14 cellular contexts compared by ENCODE assay signal in the genomic region with DNA sequence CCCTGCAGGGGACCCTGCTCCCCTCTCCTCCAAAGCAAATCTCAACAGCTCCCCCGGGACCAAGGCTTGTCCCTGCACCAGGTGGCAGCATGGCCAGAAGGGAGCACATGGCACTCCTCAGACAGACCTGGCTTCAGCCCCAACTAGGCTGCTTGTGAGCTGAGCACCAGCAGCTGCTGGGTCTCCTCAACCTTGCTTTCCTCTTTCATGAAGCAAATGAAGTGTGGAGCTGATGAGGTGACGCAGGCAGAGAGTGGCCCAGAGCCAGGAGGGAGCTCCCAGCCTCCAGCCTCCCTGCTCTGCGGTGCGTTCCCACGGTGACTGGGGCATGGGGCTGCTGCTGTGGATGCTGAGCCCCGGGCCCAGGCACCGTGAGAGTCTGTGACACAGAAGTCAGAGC. TPM values are rescaled to one million over a fixed set of nuclear protein-coding genes. Genes with fewer than 3 reads are reported as not detected.
DNase-seq lines count a peak whose midpoint lies in the region; ATAC-seq and TF ChIP-seq lines count a peak whose summit lies in the region.
"Had no signal": no experiment of that assay in that cellular context is flagged by ENCODE, and none has a peak within 500 bp of the region (broad histone marks: within the 10 kb centered on the region; RNA-seq: fewer than 3 reads in every experiment).

No MANE protein-coding gene starts in this region.

- H3K27me3 Mint-ChIP-seq in activated CD8-positive, alpha-beta T cell treated with anti-CD3 and anti-CD28 coated beads, Interleukin-2, amount 10 ng/mL, durations not matched to agents 7 days and 5 days (ENCODE audit: low read depth) = no peaks in the 10 kb centered on the region
- no peaks in the 10 kb centered on the region for H3K27me3 Mint-ChIP-seq in Calu3 (ENCODE audit: unreplicated experiment)
- H3K27me3 Mint-ChIP-seq: activated CD4-positive, alpha-beta T cell treated with anti-CD3 and anti-CD28 coated beads, Interleukin-2, amount 10 ng/mL, durations not matched to agents 7 days and 5 days had no signal

- CTCF ChIA-PET in activated CD8-positive, alpha-beta T cell treated with anti-CD3 and anti-CD28 coated beads, Interleukin-2, amount 10 ng/mL, durations not matched to agents 7 days and 5 days (lab: Charles Lee) = interaction anchor here (1.2 kb wide), 1 partner anchor 42 kb away, joined by 3 read pairs; no protein-coding TSS in a partner anchor
- CTCF ChIA-PET in Calu3 (lab: Charles Lee) = no interaction called here

- intact Hi-C loops in Calu3 (cut with micrococcal nuclease; ENCODE audit: unreplicated experiment) = no loop called here

- H3K4me1 Mint-ChIP-seq in activated CD8-positive, alpha-beta T cell treated with anti-CD3 and anti-CD28 coated beads, Interleukin-2, amount 10 ng/mL, durations not matched to agents 7 days and 5 days (ENCODE audit: low read depth) = no peaks in the 10 kb centered on the region
- H3K4me1 Mint-ChIP-seq in Calu3 (ENCODE audit: low read depth, unreplicated experiment) = no peaks in the 10 kb centered on the region
- H3K4me1 Mint-ChIP-seq: activated CD4-positive, alpha-beta T cell treated with anti-CD3 and anti-CD28 coated beads, Interleukin-2, amount 10 ng/mL, durations not matched to agents 7 days and 5 days had no signal

- H3K27ac Mint-ChIP-seq in activated CD8-positive, alpha-beta T cell treated with anti-CD3 and anti-CD28 coated beads, Interleukin-2, amount 10 ng/mL, durations not matched to agents 7 days and 5 days = no peak overlapping the region
- H3K27ac Mint-ChIP-seq in Calu3 (ENCODE audit: unreplicated experiment) = no peak overlapping the region
- H3K27ac Mint-ChIP-seq: activated CD4-positive, alpha-beta T cell treated with anti-CD3 and anti-CD28 coated beads, Interleukin-2, amount 10 ng/mL, durations not matched to agents 7 days and 5 days; activated T-cell treated with anti-CD3 and anti-CD28 coated beads, Interleukin-2, amount 50 U/mL, for 72 hours; memory B cell had no signal

- no TSS peak for BruUV-seq in Calu3 (replicated peaks; lab: Mats Ljungman, UMichigan)

- H3K36me3 Mint-ChIP-seq in activated CD8-positive, alpha-beta T cell treated with anti-CD3 and anti-CD28 coated beads, Interleukin-2, amount 10 ng/mL, durations not matched to agents 7 days and 5 days (ENCODE audit: low read depth) = no peaks in the 10 kb centered on the region
- no peaks in the 10 kb centered on the region for H3K36me3 Mint-ChIP-seq in Calu3 (ENCODE audit: insufficient read depth, unreplicated experiment)
- H3K36me3 Mint-ChIP-seq: memory B cell had no signal

- H3K4me3 ChIP-seq in GM12865 (ENCODE audit: low read depth, low read length) = no peak overlapping the region

- no peak for TF ChIP-seq CTCF in GM12865 (IDR thresholded peaks at IDR 0.05; ENCODE audit: insufficient read depth, low read depth, low read length, missing control alignments)
- TF ChIP-seq CTCF in Calu3 (IDR thresholded peaks at IDR 0.05; ENCODE audit: unreplicated experiment) = no peak

- no peak for ATAC-seq in activated CD8-positive, alpha-beta T cell treated with anti-CD3 and anti-CD28 coated beads, Interleukin-2, amount 10 ng/mL, durations not matched to agents 7 days and 5 days
- ATAC-seq: activated T-cell treated with anti-CD3 and anti-CD28 coated beads, Interleukin-2, amount 50 U/mL, for 72 hours had no signal

- DNase-seq in GM12865 (ENCODE audit: low read depth) (peak; percentile 9), NCI-H2196 (lab: John Stamatoyannopoulos, UW; ENCODE audit: unreplicated experiment) (peak; percentile 67), cerebellar cortex (ENCODE audit: low spot score) (peak; percentile 36), retina (peak; percentile 47), GM19238 (ENCODE audit: insufficient read length, low spot score) (no peak), AG20443 (ENCODE audit: low spot score) (no peak), Calu3 (no peak)
- DNase-seq in activated CD8-positive, alpha-beta T cell treated with anti-CD3 and anti-CD28 coated beads, Interleukin-2, amount 10 ng/mL, durations not matched to agents 7 days and 5 days = no peak
- DNase-seq: activated CD4-positive, alpha-beta T cell treated with anti-CD3 and anti-CD28 coated beads, Interleukin-2, amount 10 ng/mL, durations not matched to agents 7 days and 5 days; activated T-cell treated with anti-CD3 and anti-CD28 coated beads, Interleukin-2, amount 50 U/mL, for 72 hours; dermis blood vessel endothelial cell; NCI-H2227 treated with DMSO at 0.1 percent for 48 hours; stimulated activated CD4-positive, alpha-beta T cell treated with anti-CD3 and anti-CD28 coated beads, Interleukin-12 subunit alpha, Interleukin-12 subunit beta, amount 100 ng/mL, for 4 hours had no signal

- H3K9me3 Mint-ChIP-seq in activated CD8-positive, alpha-beta T cell treated with anti-CD3 and anti-CD28 coated beads, Interleukin-2, amount 10 ng/mL, durations not matched to agents 7 days and 5 days (ENCODE audit: insufficient read depth) = no peaks in the 10 kb centered on the region
- no peaks in the 10 kb centered on the region for H3K9me3 Mint-ChIP-seq in Calu3 (ENCODE audit: low read depth, unreplicated experiment)
- H3K9me3 Mint-ChIP-seq: activated CD4-positive, alpha-beta T cell treated with anti-CD3 and anti-CD28 coated beads, Interleukin-2, amount 10 ng/mL, durations not matched to agents 7 days and 5 days; activated T-cell treated with anti-CD3 and anti-CD28 coated beads, Interleukin-2, amount 50 U/mL, for 72 hours had no signal

- POLR2A ChIA-PET in activated CD8-positive, alpha-beta T cell treated with anti-CD3 and anti-CD28 coated beads, Interleukin-2, amount 10 ng/mL, durations not matched to agents 7 days and 5 days (lab: Charles Lee) = no interaction called here

- no peak overlapping the region for H3K4me3 Mint-ChIP-seq in activated CD8-positive, alpha-beta T cell treated with anti-CD3 and anti-CD28 coated beads, Interleukin-2, amount 10 ng/mL, durations not matched to agents 7 days and 5 days
- no peak overlapping the region for H3K4me3 Mint-ChIP-seq in Calu3 (ENCODE audit: low read depth, unreplicated experiment)
- H3K4me3 Mint-ChIP-seq: activated CD4-positive, alpha-beta T cell treated with anti-CD3 and anti-CD28 coated beads, Interleukin-2, amount 10 ng/mL, durations not matched to agents 7 days and 5 days; activated T-cell treated with anti-CD3 and anti-CD28 coated beads, Interleukin-2, amount 50 U/mL, for 72 hours had no signal

RNA-seq across cellular contexts. Expression of gene MEGF6, which starts 34.0 kb away (rescaled TPM):
- total RNA-seq in activated CD8-positive, alpha-beta T cell treated with anti-CD3 and anti-CD28 coated beads, Interleukin-2, amount 10 ng/mL, durations not matched to agents 7 days and 5 days = 1 to 10 TPM; 7.1 to 8.3 TPM
- 32.4 and 33.8 TPM in 2 replicates for total RNA-seq in Calu3 (2022)

RNA-seq across cellular contexts. Expression of gene TPRG1L, which starts 47.5 kb away (rescaled TPM):
- total RNA-seq in activated CD8-positive, alpha-beta T cell treated with anti-CD3 and anti-CD28 coated beads, Interleukin-2, amount 10 ng/mL, durations not matched to agents 7 days and 5 days = 10 to 100 TPM in 1 of 2 experiments, 1 to 10 TPM in 1; 9.9 to 10.0 TPM
- 22.5 and 27.3 TPM in 2 replicates for total RNA-seq in Calu3 (2022)

Comparison
In these comparisons a context has a peak if more than half of its experiments do, and no peak if none do; other contexts are left out.
1. DNase-seq: peak in GM12865 (single experiment), NCI-H2196 (single experiment), cerebellar cortex (single experiment) and retina (single experiment); none in GM19238 (single experiment), AG20443 (single experiment), activated CD8-positive, alpha-beta T cell treated with anti-CD3 and anti-CD28 coated beads, Interleukin-2, amount 10 ng/mL, durations not matched to agents 7 days and 5 days (single experiment) and Calu3 (single experiment).